8 cellular contexts compared by ENCODE assay signal in genomic region chr18:61606068-61606660, GRCh38.
DNase-seq lines count a peak whose midpoint lies in the region; ATAC-seq and TF ChIP-seq lines count a peak whose summit lies in the region.

No MANE protein-coding gene starts in this region.

- peak overlapping the region; percentile 10 for H3K27ac ChIP-seq in psoas muscle

- H3K36me3 ChIP-seq in ES-I3 (ENCODE audit: insufficient read depth, low read length) = peaks cover 7% of the 10 kb centered on the region; the same call in 1 of the 2 replicates
- no peaks in the 10 kb centered on the region for H3K36me3 ChIP-seq in psoas muscle (ENCODE audit: insufficient read depth in 1 of 2, low read depth in 1 of 2)

- no peak for TF ChIP-seq CTCF in psoas muscle (IDR thresholded peaks at IDR 0.05)
- no peak for TF ChIP-seq CTCF in omental fat pad (IDR thresholded peaks at IDR 0.05)

- H3K4me3 ChIP-seq in psoas muscle = peak overlapping the region; percentile 31

- H3K9me3 ChIP-seq in ES-I3 (ENCODE audit: control insufficient read depth, insufficient read depth, low read length) = peaks cover 4% of the 10 kb centered on the region; the same call in 1 of the 2 replicates
- no peaks in the 10 kb centered on the region for H3K9me3 ChIP-seq in psoas muscle

- H3K27me3 ChIP-seq in psoas muscle (ENCODE audit: insufficient read depth in 3 of 3, low read length in 2 of 3) = no peaks in the 10 kb centered on the region

- WGBS in psoas muscle, 3 donors = 24 to 32% (median 26%) methylated on average over 17 of the region's 17 CpGs

- DNase-seq in amniotic epithelial cell (ENCODE audit: low read depth) (peak; percentile 41), left cardiac atrium (peak; percentile 44), psoas muscle (peak; percentile 23 to 42), NOMO-1 treated with DMSO at 0.1 percent for 48 hours (lab: John Stamatoyannopoulos, UW; ENCODE audit: unreplicated experiment) (no peak), omental fat pad (ENCODE audit: low spot score) (no peak)

- peak; percentile 78 to 83 for ATAC-seq in left cardiac atrium
- peak in 3 of 4 donors; percentile 17 to 55 (median 45) for ATAC-seq in psoas muscle
- no peak for ATAC-seq in HG03280 (IDR thresholded peaks at IDR 0.05; ENCODE audit: unreplicated experiment)
- no peak for ATAC-seq in HG03442 (IDR thresholded peaks at IDR 0.05; ENCODE audit: unreplicated experiment)
- no peak for ATAC-seq in omental fat pad (ENCODE audit: low FRiP score)

- peak overlapping the region; percentile 61 for H3K9ac ChIP-seq in ES-I3 (ENCODE audit: low read depth, low read length)

- intact Hi-C loops in left cardiac atrium (cut with DNase I) (no loop called here), psoas muscle (cut with DNase I) (no loop called here)

- H3K4me1 ChIP-seq in ES-I3 (ENCODE audit: insufficient read depth, low read length) (peaks cover 28% of the 10 kb centered on the region), psoas muscle (peaks cover 5% of the 10 kb centered on the region)

Comparison
In these comparisons a context has a peak if more than half of its experiments do, and no peak if none do; other contexts are left out.
1. DNase-seq: peak in amniotic epithelial cell (single experiment), left cardiac atrium (single experiment) and psoas muscle (2 of 2); none in NOMO-1 treated with DMSO at 0.1 percent for 48 hours (single experiment) and omental fat pad (single experiment).
2. ATAC-seq: peak in left cardiac atrium (2 of 2) and psoas muscle (3 of 4); none in HG03280 (single experiment), HG03442 (single experiment) and omental fat pad (single experiment).